Comparison of ENCODE assay signal across 8 cellular contexts in genomic region chr12:71754461-71755145, GRCh38. TPM values are rescaled to one million over a fixed set of nuclear protein-coding genes. Genes with fewer than 3 reads are reported as not detected.
DNase-seq lines count a peak whose midpoint lies in the region; ATAC-seq and TF ChIP-seq lines count a peak whose summit lies in the region.

Gene RAB21 (plus strand): TSS chr12:71754863. CDS start chr12:71755130, 267 bp downstream.

- peak; percentile 95 for ATAC-seq in HG02870 (IDR thresholded peaks at IDR 0.05; ENCODE audit: unreplicated experiment)
- ATAC-seq in heart right ventricle: peak; percentile 96 to 98 (median 98)
- peak; percentile 97 for ATAC-seq in upper lobe of right lung

- intact Hi-C loops in T-helper 1 cell treated with Interleukin-12 subunit alpha and Interleukin-12 subunit beta and Interleukin-4 antibody, amounts not matched to agents 30 ng/mL and 1 ng/mL, for 36 hours (cut with micrococcal nuclease): loop anchor here (1.0 to 2.0 kb wide), 5 partner anchors 68 to 1510 kb away; partner anchors contain the start of genes TBC1D15, TMEM19 and ZFC3H1
- intact Hi-C loops in heart right ventricle (cut with DNase I) (loop anchor here in 5 of 10 donors (2.0 to 10.0 kb wide), 3 partner anchors 67 to 90 kb away; partner anchors contain the start of genes THAP2 (in 3 of the 5), TMEM19 (in 3 of the 5) and ZFC3H1 (in 3 of the 5)), posterior vena cava (cut with DNase I) (loop anchor here in 1 of 2 donors (2.0 kb wide), 1 partner anchor 68 kb away; the partner anchor contains the start of gene TMEM19), upper lobe of right lung (cut with DNase I) (no loop called here)

- H3K4me3 ChIP-seq in heart right ventricle (peak within 1 kb of the TSS; percentile 75 to 97 (median 88)), upper lobe of right lung (peak within 1 kb of the TSS; percentile 76)

- H3K36me3 ChIP-seq in heart right ventricle (peaks cover 0 to 28% (median 14%) of the 10 kb centered on the region in 9 donors), upper lobe of right lung (peaks cover 14% of the 10 kb centered on the region)

- H3K4me1 ChIP-seq in heart right ventricle (peaks cover 0 to 44% (median 32%) of the 10 kb centered on the region in 9 donors), upper lobe of right lung (peaks cover 15% of the 10 kb centered on the region)

- peak within 1 kb of the TSS; percentile 93 to 99 (median 96) for H3K27ac ChIP-seq in heart right ventricle
- H3K27ac ChIP-seq in upper lobe of right lung: peak within 1 kb of the TSS; percentile 93

- TF ChIP-seq CTCF in GM13976 (IDR thresholded peaks at IDR 0.05; ENCODE audit: borderline replicate concordance, control extremely low read depth, extremely low read depth, insufficient read depth, missing control alignments) (no peak), heart right ventricle (IDR thresholded peaks at IDR 0.05) (peak in 7 of 9 donors; percentile 23 to 53 (median 34)), upper lobe of right lung (IDR thresholded peaks at IDR 0.05) (peak; percentile 36)

- DNase-seq in GM13976 (ENCODE audit: low spot score) (peak; percentile 97), NCI-H146 treated with DMSO at 0.1 percent for 48 hours (lab: John Stamatoyannopoulos, UW; ENCODE audit: unreplicated experiment) (peak; percentile 97), amniotic epithelial cell (ENCODE audit: low read depth) (peak; percentile 92), heart right ventricle (peak; percentile 99), posterior vena cava (ENCODE audit: low spot score) (peak; percentile 100), upper lobe of right lung (peak; percentile 99)

- H3K9me3 ChIP-seq in heart right ventricle (peaks cover 0 to 17% (median 8%) of the 10 kb centered on the region in 11 donors), upper lobe of right lung (peaks cover 5% of the 10 kb centered on the region)

- H3K27me3 ChIP-seq in heart right ventricle (peaks cover 0 to 14% (median 0%) of the 10 kb centered on the region in 7 donors), upper lobe of right lung (no peaks in the 10 kb centered on the region)

- 0 to 2% methylated on average over 46 to 56 of the region's 56 CpGs for WGBS in heart right ventricle, 2 donors

- in situ Hi-C loops in GM13976 (cut with MboI; ENCODE audit: low sequenced_read_pairs, unreplicated experiment): no loop called here

RNA-seq across cellular contexts. Expression of gene RAB21, which starts in this region (rescaled TPM):
- total RNA-seq in T-helper 1 cell treated with Interleukin-12 subunit alpha and Interleukin-12 subunit beta and Interleukin-4 antibody, amounts not matched to agents 30 ng/mL and 1 ng/mL, for 36 hours: 63.3 and 70.8 TPM in 2 replicates
- total RNA-seq in heart right ventricle (100 to 1,000 TPM; 137 to 271 (median 211) TPM), posterior vena cava (100 to 1,000 TPM in 1 of 2 donors, 10 to 100 TPM in 1; 90.8 to 103 TPM), upper lobe of right lung (83.8 TPM)
- 10 to 100 TPM; 10.2 to 37.6 TPM for polyA plus RNA-seq in heart right ventricle

Comparison
In these comparisons a context has a peak if more than half of its experiments do, and no peak if none do; other contexts are left out.
1. Peak in every context shown above with its lines: DNase-seq, ATAC-seq, H3K4me3 ChIP-seq and H3K27ac ChIP-seq.